Comparison of ENCODE assay signal across 1 cellular context in genomic region chr20:59300341-59301081, GRCh38.
TF ChIP-seq lines count a peak whose summit lies in the region.

Gene EDN3 (plus strand): TSS chr20:59300611. CDS start chr20:59300813, 202 bp downstream.

TF ChIP-seq in GM23338, 12 proteins besides CTCF, POLR2A, EP300 and RAD21:
- TF ChIP-seq, protein P1, sequence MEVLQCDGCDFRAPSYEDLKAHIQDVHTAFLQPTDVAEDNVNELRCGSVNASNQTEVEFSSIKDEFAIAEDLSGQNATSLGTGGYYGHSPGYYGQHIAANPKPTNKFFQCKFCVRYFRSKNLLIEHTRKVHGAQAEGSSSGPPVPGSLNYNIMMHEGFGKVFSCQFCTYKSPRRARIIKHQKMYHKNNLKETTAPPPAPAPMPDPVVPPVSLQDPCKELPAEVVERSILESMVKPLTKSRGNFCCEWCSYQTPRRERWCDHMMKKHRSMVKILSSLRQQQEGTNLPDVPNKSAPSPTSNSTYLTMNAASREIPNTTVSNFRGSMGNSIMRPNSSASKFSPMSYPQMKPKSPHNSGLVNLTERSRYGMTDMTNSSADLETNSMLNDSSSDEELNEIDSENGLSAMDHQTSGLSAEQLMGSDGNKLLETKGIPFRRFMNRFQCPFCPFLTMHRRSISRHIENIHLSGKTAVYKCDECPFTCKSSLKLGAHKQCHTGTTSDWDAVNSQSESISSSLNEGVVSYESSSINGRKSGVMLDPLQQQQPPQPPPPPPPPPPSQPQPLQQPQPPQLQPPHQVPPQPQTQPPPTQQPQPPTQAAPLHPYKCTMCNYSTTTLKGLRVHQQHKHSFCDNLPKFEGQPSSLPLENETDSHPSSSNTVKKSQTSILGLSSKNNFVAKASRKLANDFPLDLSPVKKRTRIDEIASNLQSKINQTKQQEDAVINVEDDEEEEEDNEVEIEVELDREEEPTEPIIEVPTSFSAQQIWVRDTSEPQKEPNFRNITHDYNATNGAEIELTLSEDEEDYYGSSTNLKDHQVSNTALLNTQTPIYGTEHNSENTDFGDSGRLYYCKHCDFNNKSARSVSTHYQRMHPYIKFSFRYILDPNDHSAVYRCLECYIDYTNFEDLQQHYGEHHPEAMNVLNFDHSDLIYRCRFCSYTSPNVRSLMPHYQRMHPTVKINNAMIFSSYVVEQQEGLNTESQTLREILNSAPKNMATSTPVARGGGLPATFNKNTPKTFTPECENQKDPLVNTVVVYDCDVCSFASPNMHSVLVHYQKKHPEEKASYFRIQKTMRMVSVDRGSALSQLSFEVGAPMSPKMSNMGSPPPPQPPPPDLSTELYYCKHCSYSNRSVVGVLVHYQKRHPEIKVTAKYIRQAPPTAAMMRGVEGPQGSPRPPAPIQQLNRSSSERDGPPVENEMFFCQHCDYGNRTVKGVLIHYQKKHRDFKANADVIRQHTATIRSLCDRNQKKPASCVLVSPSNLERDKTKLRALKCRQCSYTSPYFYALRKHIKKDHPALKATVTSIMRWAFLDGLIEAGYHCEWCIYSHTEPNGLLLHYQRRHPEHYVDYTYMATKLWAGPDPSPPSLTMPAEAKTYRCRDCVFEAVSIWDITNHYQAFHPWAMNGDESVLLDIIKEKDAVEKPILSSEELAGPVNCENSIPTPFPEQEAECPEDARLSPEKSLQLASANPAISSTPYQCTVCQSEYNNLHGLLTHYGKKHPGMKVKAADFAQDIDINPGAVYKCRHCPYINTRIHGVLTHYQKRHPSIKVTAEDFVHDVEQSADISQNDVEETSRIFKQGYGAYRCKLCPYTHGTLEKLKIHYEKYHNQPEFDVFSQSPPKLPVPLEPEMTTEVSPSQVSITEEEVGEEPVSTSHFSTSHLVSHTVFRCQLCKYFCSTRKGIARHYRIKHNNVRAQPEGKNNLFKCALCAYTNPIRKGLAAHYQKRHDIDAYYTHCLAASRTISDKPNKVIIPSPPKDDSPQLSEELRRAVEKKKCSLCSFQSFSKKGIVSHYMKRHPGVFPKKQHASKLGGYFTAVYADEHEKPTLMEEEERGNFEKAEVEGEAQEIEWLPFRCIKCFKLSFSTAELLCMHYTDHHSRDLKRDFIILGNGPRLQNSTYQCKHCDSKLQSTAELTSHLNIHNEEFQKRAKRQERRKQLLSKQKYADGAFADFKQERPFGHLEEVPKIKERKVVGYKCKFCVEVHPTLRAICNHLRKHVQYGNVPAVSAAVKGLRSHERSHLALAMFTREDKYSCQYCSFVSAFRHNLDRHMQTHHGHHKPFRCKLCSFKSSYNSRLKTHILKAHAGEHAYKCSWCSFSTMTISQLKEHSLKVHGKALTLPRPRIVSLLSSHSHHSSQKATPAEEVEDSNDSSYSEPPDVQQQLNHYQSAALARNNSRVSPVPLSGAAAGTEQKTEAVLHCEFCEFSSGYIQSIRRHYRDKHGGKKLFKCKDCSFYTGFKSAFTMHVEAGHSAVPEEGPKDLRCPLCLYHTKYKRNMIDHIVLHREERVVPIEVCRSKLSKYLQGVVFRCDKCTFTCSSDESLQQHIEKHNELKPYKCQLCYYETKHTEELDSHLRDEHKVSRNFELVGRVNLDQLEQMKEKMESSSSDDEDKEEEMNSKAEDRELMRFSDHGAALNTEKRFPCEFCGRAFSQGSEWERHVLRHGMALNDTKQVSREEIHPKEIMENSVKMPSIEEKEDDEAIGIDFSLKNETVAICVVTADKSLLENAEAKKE (CRISPR knock-in tag; IDR thresholded peaks at IDR 0.05) = no peak
- peak; percentile 55 for TF ChIP-seq EZH2 (IDR thresholded peaks at IDR 0.05; ENCODE audit: low read depth, unreplicated experiment)
